In the genomic region with DNA sequence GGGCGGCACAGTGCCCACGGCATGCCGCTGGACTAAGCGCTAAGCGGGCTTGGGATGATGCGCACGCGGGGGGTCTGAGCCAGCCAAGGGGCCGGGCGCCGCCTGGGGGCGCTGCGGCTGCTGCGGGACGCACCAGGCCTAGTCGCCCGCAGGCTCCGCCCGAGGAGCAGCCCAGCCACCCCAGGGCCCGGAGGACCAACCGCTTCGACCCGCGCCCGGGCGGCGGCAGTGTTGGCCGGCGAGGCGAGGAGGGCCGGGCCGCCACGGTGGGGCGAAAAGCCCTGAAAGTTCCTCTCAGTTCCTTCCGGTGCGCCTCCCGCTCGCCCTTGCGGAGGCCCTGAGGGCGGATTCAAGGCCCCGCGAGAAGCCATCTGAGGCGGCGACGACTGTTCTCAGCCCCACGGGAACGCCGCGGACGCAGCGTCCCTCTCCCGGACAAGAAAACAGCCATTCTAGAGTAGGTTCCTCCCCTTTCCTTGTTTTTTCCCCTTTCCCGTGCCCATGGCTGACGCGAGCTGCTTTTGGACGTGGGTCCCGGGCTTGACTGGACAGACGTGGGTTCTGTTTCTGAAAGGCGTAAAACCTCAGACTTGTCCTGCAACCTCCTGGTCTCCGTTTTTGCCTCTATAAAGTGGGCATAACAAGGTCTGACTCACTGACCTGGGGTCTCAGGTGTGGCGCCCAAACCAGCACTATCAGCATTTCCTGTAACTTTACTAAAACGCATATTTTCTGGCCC, we compare ENCODE assay signal across 8 cellular contexts. TPM values are rescaled to one million over a fixed set of nuclear protein-coding genes. Genes with fewer than 3 reads are reported as not detected.
DNase-seq lines count a peak whose midpoint lies in the region; ATAC-seq and TF ChIP-seq lines count a peak whose summit lies in the region.

Gene ANKAR (plus strand): TSS at position 297 of the 739 bp plus-strand sequence. CDS start 1,821 bp downstream, outside the sequence.

- TF ChIP-seq POLR2A in GM18526 (IDR thresholded peaks at IDR 0.05; ENCODE audit: extremely low read depth, insufficient read length) = peak; percentile 59

- peaks cover 21% of the 10 kb centered on the region for H3K4me1 ChIP-seq in mononuclear cell (ENCODE audit: insufficient read depth, low read length)

- no peaks in the 10 kb centered on the region for H3K27me3 ChIP-seq in mononuclear cell (ENCODE audit: insufficient read depth, low read length)

- H3K9me3 ChIP-seq in mononuclear cell (ENCODE audit: low read depth, low read length) = no peaks in the 10 kb centered on the region

- DNase-seq in A172 (ENCODE audit: low spot score) (peak; percentile 80), NOMO-1 (lab: John Stamatoyannopoulos, UW; ENCODE audit: unreplicated experiment in 2 of 2) (peak; percentile 84 to 92), activated T-cell treated with anti-CD3 and anti-CD28 coated beads for 1 hour (ENCODE audit: low read depth) (peak; percentile 68), epidermal melanocyte (ENCODE audit: insufficient read length, low spot score) (peak; percentile 72)
- DNase-seq in stimulated activated CD8-positive, alpha-beta memory T cell treated with anti-CD3 and anti-CD28 coated beads, Interleukin-2, amount 100 ng/mL, for 48 hours (ENCODE audit: low read depth in 2 of 2) = peak; percentile 73 to 74

- peak; percentile 95 for ATAC-seq in HG03066 (IDR thresholded peaks at IDR 0.05; ENCODE audit: low read depth, unreplicated experiment)

- peak within 1 kb of the TSS; percentile 58 for H3K4me3 ChIP-seq in mononuclear cell (ENCODE audit: low read length)

RNA-seq across cellular contexts. Expression of gene ANKAR, which starts in this region (rescaled TPM):
- total RNA-seq in A172 (2014; rRNA removed; shearing (Covaris generic)) = 4.7 and 14.5 TPM in 2 replicates
- total RNA-seq in mononuclear cell = 13.9 TPM

Comparison
In these comparisons a context has a peak if more than half of its experiments do, and no peak if none do; other contexts are left out.
1. Peak in every context shown above with its lines: DNase-seq, ATAC-seq and H3K4me3 ChIP-seq.